ENCODE assay signal across 8 cellular contexts in genomic region chr17:45394913-45395568, GRCh38. TPM values are rescaled to one million over a fixed set of nuclear protein-coding genes. Genes with fewer than 3 reads are reported as not detected.
DNase-seq lines count a peak whose midpoint lies in the region; ATAC-seq and TF ChIP-seq lines count a peak whose summit lies in the region.

No MANE protein-coding gene starts in this region.

- DNase-seq in DMS53 treated with DMSO at 0.1 percent for 48 hours (lab: John Stamatoyannopoulos, UW; ENCODE audit: unreplicated experiment) (peak; percentile 55), KBM-7 (peak; percentile 82), SJCRH30 (peak; percentile 69 to 82), brain microvascular endothelial cell (peak; percentile 70), skeletal muscle cell (ENCODE audit: low read depth) (no peak)

- peaks cover 16% of the 10 kb centered on the region for H3K4me1 ChIP-seq in SJCRH30
- no peaks in the 10 kb centered on the region for H3K4me1 ChIP-seq in iPS-15b (ENCODE audit: control insufficient read depth, insufficient read depth, low read length)

- H3K4me3 ChIP-seq in SJCRH30 (no peak overlapping the region), brain microvascular endothelial cell (ENCODE audit: low read depth, low read length) (peak overlapping the region; percentile 53), iPS-15b (ENCODE audit: low read depth, low read length) (no peak overlapping the region), skeletal muscle cell (ENCODE audit: low read depth, low read length) (peak overlapping the region; percentile 33)

- H3K36me3 ChIP-seq in SJCRH30, result no peaks in the 10 kb centered on the region
- no peaks in the 10 kb centered on the region for H3K36me3 ChIP-seq in brain microvascular endothelial cell (replicated peaks)
- no peaks in the 10 kb centered on the region for H3K36me3 ChIP-seq in iPS-15b (ENCODE audit: control insufficient read depth, insufficient read depth, low read length)

- H3K9ac ChIP-seq in iPS-15b (ENCODE audit: low read depth, low read length), result peak overlapping the region; percentile 41

- H3K27me3 ChIP-seq in SJCRH30 (no peaks in the 10 kb centered on the region), brain microvascular endothelial cell (replicated peaks) (no peaks in the 10 kb centered on the region), iPS-15b (ENCODE audit: control insufficient read depth, insufficient read depth, low read length) (peaks cover 3% of the 10 kb centered on the region)

- ATAC-seq in HG03095 (IDR thresholded peaks at IDR 0.05; ENCODE audit: unreplicated experiment), result no peak
- ATAC-seq in HG02678 (IDR thresholded peaks at IDR 0.05; ENCODE audit: unreplicated experiment), result no peak

- peak; percentile 85 for TF ChIP-seq CTCF in brain microvascular endothelial cell (IDR thresholded peaks at IDR 0.05; ENCODE audit: low read depth, low read length, missing control alignments)

- H3K9me3 ChIP-seq in SJCRH30 (replicated peaks) (no peaks in the 10 kb centered on the region), iPS-15b (ENCODE audit: control insufficient read depth, insufficient read depth, low read length) (no peaks in the 10 kb centered on the region)

- H3K27ac ChIP-seq in SJCRH30, result no peak overlapping the region
- H3K27ac ChIP-seq in brain microvascular endothelial cell, result no peak overlapping the region

- in situ Hi-C loops in KBM-7 (cut with MboI; ENCODE audit: low pct_unique_long_range_greater_than_20kb, low sequenced_read_pairs), result loop anchor here (10.0 kb wide), 1 partner anchor 120 kb away; no protein-coding TSS in a partner anchor
- in situ Hi-C loops in brain microvascular endothelial cell (cut with HindIII; ENCODE audit: low pct_ligation_motif_present, low sequenced_read_pairs), result loop anchor here (25.0 kb wide), 1 partner anchor 183 kb away; the partner anchor contains the start of gene FMNL1

RNA-seq across cellular contexts. Expression of gene ARHGAP27, which starts 37.6 kb away (rescaled TPM):
- total RNA-seq in SJCRH30 (2014; rRNA removed; shearing (Covaris generic)), result 1.2 and 2.2 TPM in 2 replicates

Comparison
In these comparisons a context has a peak if more than half of its experiments do, and no peak if none do; other contexts are left out.
1. H3K4me3 ChIP-seq: peak in brain microvascular endothelial cell (single experiment) and skeletal muscle cell (single experiment); none in SJCRH30 (single experiment) and iPS-15b (single experiment).